Comparison of ENCODE assay signal across 1 cellular context in genomic region chr2:86193901-86194567, GRCh38.
TF ChIP-seq lines count a peak whose summit lies in the region.

No MANE protein-coding gene starts in this region.

TF ChIP-seq in GM12878, 131 proteins besides CTCF, POLR2A, EP300 and RAD21 (continued from another document):
- no peak for TF ChIP-seq RELA (IDR thresholded peaks at IDR 0.05; ENCODE audit: borderline replicate concordance, partially characterized antibody)
- TF ChIP-seq, protein P1, sequence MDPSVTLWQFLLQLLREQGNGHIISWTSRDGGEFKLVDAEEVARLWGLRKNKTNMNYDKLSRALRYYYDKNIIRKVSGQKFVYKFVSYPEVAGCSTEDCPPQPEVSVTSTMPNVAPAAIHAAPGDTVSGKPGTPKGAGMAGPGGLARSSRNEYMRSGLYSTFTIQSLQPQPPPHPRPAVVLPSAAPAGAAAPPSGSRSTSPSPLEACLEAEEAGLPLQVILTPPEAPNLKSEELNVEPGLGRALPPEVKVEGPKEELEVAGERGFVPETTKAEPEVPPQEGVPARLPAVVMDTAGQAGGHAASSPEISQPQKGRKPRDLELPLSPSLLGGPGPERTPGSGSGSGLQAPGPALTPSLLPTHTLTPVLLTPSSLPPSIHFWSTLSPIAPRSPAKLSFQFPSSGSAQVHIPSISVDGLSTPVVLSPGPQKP (IDR thresholded peaks at IDR 0.05; ENCODE audit: low read depth, low read length), result no peak
- TF ChIP-seq PAX8 (IDR thresholded peaks at IDR 0.05), result no peak
- TF ChIP-seq TCF7 (IDR thresholded peaks at IDR 0.05; ENCODE audit: borderline replicate concordance), result no peak
